14 cellular contexts compared by ENCODE assay signal in the genomic region with DNA sequence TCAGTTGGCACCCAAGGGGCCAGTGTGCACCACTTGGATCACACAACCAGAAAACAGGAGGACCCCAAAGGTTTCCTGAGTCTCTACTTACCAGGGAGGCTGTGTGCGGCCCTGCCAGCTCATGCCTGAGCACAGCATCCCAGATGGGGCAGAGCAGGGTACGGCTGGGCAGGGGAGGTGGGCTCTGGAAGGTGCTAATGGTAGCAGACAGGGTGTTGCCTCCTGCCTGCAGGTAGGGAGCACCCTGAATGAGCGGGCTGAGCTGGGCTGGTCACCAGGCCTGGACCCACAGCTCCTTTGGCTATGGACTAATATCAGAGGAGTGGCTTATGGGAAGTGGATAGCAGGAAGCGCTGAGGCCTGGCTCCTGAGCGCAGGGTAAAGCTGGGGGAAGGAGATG. TPM values are rescaled to one million over a fixed set of nuclear protein-coding genes. Genes with fewer than 3 reads are reported as not detected.
DNase-seq lines count a peak whose midpoint lies in the region; ATAC-seq and TF ChIP-seq lines count a peak whose summit lies in the region.
"Had no signal": no experiment of that assay in that cellular context is flagged by ENCODE, and none has a peak within 500 bp of the region (broad histone marks: within the 10 kb centered on the region; RNA-seq: fewer than 3 reads in every experiment).

No MANE protein-coding gene starts in this region.

- ATAC-seq in HG03342 (IDR thresholded peaks at IDR 0.05; ENCODE audit: unreplicated experiment), result no peak

- peak overlapping the region; percentile 10; the same call in 1 of the 2 replicates for H3K27ac ChIP-seq in RWPE1
- H3K27ac ChIP-seq in temporal lobe (ENCODE audit: low read depth, low read length), result peak overlapping the region; percentile 94
- H3K27ac ChIP-seq: C4-2B, HL-60, SJCRH30 had no signal

- no peak overlapping the region for H3K4me3 Mint-ChIP-seq in chondrocyte (ENCODE audit: unreplicated experiment)
- no peak overlapping the region for H3K4me3 Mint-ChIP-seq in nephron progenitor cell
- H3K4me3 Mint-ChIP-seq: H9 had no signal

- H3K4me1 Mint-ChIP-seq in chondrocyte (ENCODE audit: low read depth) (no peaks in the 10 kb centered on the region), nephron progenitor cell (peaks cover 4% of the 10 kb centered on the region)

- no peak for TF ChIP-seq CTCF in RWPE1 (conservative IDR thresholded peaks at IDR 0.05; ENCODE audit: low read depth)
- TF ChIP-seq CTCF in chondrocyte (IDR thresholded peaks at IDR 0.05), result no peak
- TF ChIP-seq CTCF in nephron progenitor cell (IDR thresholded peaks at IDR 0.05), result no peak

- no peaks in the 10 kb centered on the region for H3K27me3 Mint-ChIP-seq in chondrocyte (ENCODE audit: low read depth)
- no peaks in the 10 kb centered on the region for H3K27me3 Mint-ChIP-seq in nephron progenitor cell (ENCODE audit: low read depth, poor library complexity)

- H3K27ac Mint-ChIP-seq in chondrocyte (ENCODE audit: unreplicated experiment) (no peak overlapping the region), nephron progenitor cell (peak overlapping the region; percentile 42)

- POLR2A ChIA-PET in RWPE1 (lab: Yijun Ruan, JAX; ENCODE audit: low non-redundant PET), result no interaction called here

- H3K9me3 Mint-ChIP-seq in chondrocyte (ENCODE audit: low read depth), result no peaks in the 10 kb centered on the region
- no peaks in the 10 kb centered on the region for H3K9me3 Mint-ChIP-seq in nephron progenitor cell
- H3K9me3 Mint-ChIP-seq: H9 had no signal

- DNase-seq in RWPE1 (ENCODE audit: low spot score) (no peak), chondrocyte (ENCODE audit: low spot score) (peak; percentile 60), nephron progenitor cell (no peak), iPS-NIHi11 (ENCODE audit: low spot score) (no peak)
- DNase-seq in stimulated activated CD4-positive, alpha-beta T cell treated with anti-CD3 and anti-CD28 coated beads, Interleukin-2, amount 100 ng/mL, for 48 hours, result no peak
- DNase-seq: NCI-H2029; NK-92 treated with Interleukin-12 subunit alpha and Interleukin-12 subunit beta, amount 100 ng/mL, for 24 hours had no signal

- H3K36me3 Mint-ChIP-seq in chondrocyte (ENCODE audit: low read depth) (peaks cover 20% of the 10 kb centered on the region), nephron progenitor cell (ENCODE audit: low read depth) (peaks cover 34% of the 10 kb centered on the region)

- CTCF ChIA-PET in RWPE1 (lab: Yijun Ruan, JAX), result interaction anchor here (0.6 to 7.1 kb wide), 3 partner anchors 14 to 316 kb away, joined by 3 to 54 read pairs (median 5); partner anchors contain the start of gene SMIM5

RNA-seq across cellular contexts. Expression of gene RECQL5, which starts 14.6 kb away (rescaled TPM):
- 20.4 to 30.4 TPM (median 21.1 TPM) in 3 replicates for total RNA-seq in chondrocyte
- 6.6 TPM for total RNA-seq in temporal lobe

RNA-seq across cellular contexts. Expression of gene SAP30BP, which starts 14.8 kb away (rescaled TPM):
- total RNA-seq in chondrocyte (59.9 to 91.8 TPM (median 67.5 TPM) in 3 replicates), temporal lobe (36.1 TPM)

RNA-seq across cellular contexts. Expression of gene SMIM5, which starts 19.1 kb away (rescaled TPM):
- total RNA-seq in chondrocyte, result 0.23 to 0.29 TPM in 2 of 3 replicates, not detected in the other
- total RNA-seq in temporal lobe, result 0.49 TPM
- total RNA-seq: A673 had no signal
